8 cellular contexts compared by ENCODE assay signal in genomic region chr10:128610113-128610512, GRCh38.
"Had no signal": no experiment of that assay in that cellular context is flagged by ENCODE, and none has a peak within 500 bp of the region (broad histone marks: within the 10 kb centered on the region; RNA-seq: fewer than 3 reads in every experiment).

No MANE protein-coding gene starts in this region.

- DNase-seq: GDM1, GF-D8 had no signal

- H3K4me3 ChIP-seq: GM12878 had no signal

- ATAC-seq: GM12878 had no signal

- FAIRE-seq: G401.6, GM12878, GM12891, GM12892, GM18507, GM19239 had no signal
